ENCODE assay signal across 8 cellular contexts in the genomic region with DNA sequence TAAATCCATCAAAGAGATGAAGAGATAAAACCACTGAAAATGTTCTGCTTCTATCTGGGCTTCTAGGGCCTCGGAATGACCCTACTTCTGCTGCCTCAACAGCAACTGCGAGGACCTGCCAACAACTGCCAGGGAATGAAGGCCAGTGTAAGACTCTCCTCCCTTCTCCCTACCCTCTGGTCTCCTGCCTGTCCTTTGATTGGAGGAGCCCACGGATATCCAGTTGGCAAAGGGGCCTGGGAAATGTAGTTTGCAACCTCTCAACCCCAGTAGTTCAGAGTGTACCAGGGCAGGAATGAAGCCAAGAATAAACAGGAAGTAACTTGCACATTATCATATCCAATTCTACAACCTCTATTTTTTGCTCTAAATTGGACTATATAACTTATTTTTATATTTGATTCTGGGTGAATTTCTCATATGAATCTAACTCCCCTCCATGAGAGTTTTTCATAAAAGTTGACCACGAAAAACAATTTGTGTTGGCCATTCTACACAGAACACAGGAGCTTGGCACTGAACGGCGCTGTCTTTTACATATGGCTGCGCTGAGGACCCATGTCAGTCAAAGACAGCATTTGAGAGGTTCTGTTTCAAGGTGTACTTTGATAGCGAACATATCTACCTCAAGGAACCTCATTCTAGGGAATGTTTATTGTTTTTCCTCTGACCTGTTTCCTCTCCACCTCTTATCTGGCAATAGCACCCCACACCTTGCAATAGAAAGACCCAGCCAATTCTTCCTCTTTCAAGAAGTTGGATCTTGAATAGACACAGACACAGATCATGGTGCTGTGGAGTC.
DNase-seq lines count a peak whose midpoint lies in the region; ATAC-seq, FAIRE-seq and TF ChIP-seq lines count a peak whose summit lies in the region.

No MANE protein-coding gene starts in this region.

- no peak for TF ChIP-seq CTCF in D721Med (IDR thresholded peaks at IDR 0.05; ENCODE audit: insufficient read depth, missing control alignments)

- DNase-seq in Daoy (ENCODE audit: low read depth) = peak; percentile 69
- DNase-seq in NCI-H1694 (lab: John Stamatoyannopoulos, UW) = peak; percentile 15
- DNase-seq in UCSD-AML1 (lab: John Stamatoyannopoulos, UW; ENCODE audit: unreplicated experiment) = peak; percentile 24
- peak; percentile 60 for DNase-seq in kidney tubule cell (ENCODE audit: low spot score)
- DNase-seq in D721Med (ENCODE audit: insufficient read length, low spot score) = no peak
- DNase-seq in superior temporal gyrus (ENCODE audit: extremely low spot score) = no peak
- no peak for DNase-seq in activated gamma-delta T cell (lab: John Stamatoyannopoulos, UW)

- ATAC-seq in HG02623 (IDR thresholded peaks at IDR 0.05; ENCODE audit: unreplicated experiment) = no peak

- FAIRE-seq in D721Med (lab: Jason Lieb, UNC) = no peak

Comparison
In these comparisons a context has a peak if more than half of its experiments do, and no peak if none do; other contexts are left out.
1. DNase-seq: peak in Daoy (single experiment), NCI-H1694 (single experiment), UCSD-AML1 (single experiment) and kidney tubule cell (single experiment); none in D721Med (single experiment), superior temporal gyrus (single experiment) and activated gamma-delta T cell (single experiment).